19 cellular contexts compared by ENCODE assay signal in the genomic region with DNA sequence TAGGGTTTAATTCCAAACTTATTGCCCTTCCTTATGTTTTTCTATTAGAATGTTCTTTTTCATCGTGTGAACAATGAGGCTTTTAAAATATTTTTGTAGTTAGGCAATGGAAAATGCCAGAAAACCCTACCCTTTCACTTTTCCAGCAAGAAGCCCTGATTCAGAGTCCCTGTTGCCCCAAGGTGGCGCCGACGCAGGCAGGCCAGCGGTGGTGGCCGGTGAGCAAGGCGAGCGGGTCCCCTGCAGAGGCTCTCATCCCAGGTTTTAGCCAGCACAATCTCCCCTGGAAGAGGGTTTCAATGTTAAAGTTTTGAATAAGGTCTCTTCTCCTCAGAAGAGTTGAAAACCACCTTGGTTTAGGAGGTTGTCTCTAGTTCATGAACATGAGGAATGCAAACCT. TPM values are rescaled to one million over a fixed set of nuclear protein-coding genes. Genes with fewer than 3 reads are reported as not detected.
DNase-seq lines count a peak whose midpoint lies in the region; ATAC-seq, FAIRE-seq and TF ChIP-seq lines count a peak whose summit lies in the region.
"Had no signal": no experiment of that assay in that cellular context is flagged by ENCODE, and none has a peak within 500 bp of the region (broad histone marks: within the 10 kb centered on the region; RNA-seq: fewer than 3 reads in every experiment).

No MANE protein-coding gene starts in this region.

- no peaks in the 10 kb centered on the region for H3F3A ChIP-seq in neural progenitor cell (ENCODE audit: low read depth)

- H3K23me2 ChIP-seq in H1 (ENCODE audit: low read depth, low read length): no peaks in the 10 kb centered on the region; the same call in 1 of the 2 replicates

- no peak for TF ChIP-seq EP300 in H1 (IDR thresholded peaks at IDR 0.05; ENCODE audit: borderline replicate concordance in 1 of 2, low read depth in 2 of 2, low read length in 2 of 2)

- no peak overlapping the region for H3K14ac ChIP-seq in H1 (ENCODE audit: insufficient read length)

- H3K4me3 Mint-ChIP-seq in CD8-positive, alpha-beta T cell: no peak overlapping the region
- H3K4me3 Mint-ChIP-seq in neural progenitor cell: no peak overlapping the region
- H3K4me3 Mint-ChIP-seq: CD4-positive, alpha-beta memory T cell had no signal

- no peak overlapping the region for H2BK12ac ChIP-seq in H1 (ENCODE audit: low read depth, low read length)

- H3K79me1 ChIP-seq in H1 (ENCODE audit: low read depth, low read length): no peaks in the 10 kb centered on the region

- H3K36me3 ChIP-seq in CD8-positive, alpha-beta T cell (ENCODE audit: insufficient read depth, low read length): no peaks in the 10 kb centered on the region
- no peaks in the 10 kb centered on the region for H3K36me3 ChIP-seq in Karpas-422 (ENCODE audit: insufficient read depth, low read length)
- no peaks in the 10 kb centered on the region for H3K36me3 ChIP-seq in H1 (ENCODE audit: control insufficient read depth in 2 of 4, insufficient read depth in 4 of 4, low read length in 3 of 4)
- H3K36me3 ChIP-seq in neural progenitor cell: no peaks in the 10 kb centered on the region

- no peak overlapping the region for H3K4me3 ChIP-seq in CD8-positive, alpha-beta T cell (ENCODE audit: low read depth, low read length)
- H3K4me3 ChIP-seq in Karpas-422 (ENCODE audit: low read length): peak overlapping the region; percentile 15
- no peak overlapping the region for H3K4me3 ChIP-seq in H1 (ENCODE audit: extremely low read depth in 1 of 4, insufficient read depth in 2 of 4, low read depth in 3 of 4, low read length in 4 of 4)
- H3K4me3 ChIP-seq in neural progenitor cell: no peak overlapping the region

- no peak overlapping the region for H2BK20ac ChIP-seq in H1 (ENCODE audit: low read length)

- H2AFZ ChIP-seq in Karpas-422 (ENCODE audit: low read length) (no peak overlapping the region), H1 (ENCODE audit: low read length) (no peak overlapping the region), neural progenitor cell (replicated peaks) (no peak overlapping the region)

- peaks cover 6% of the 10 kb centered on the region for H3K4me1 ChIP-seq in CD8-positive, alpha-beta T cell (ENCODE audit: insufficient read depth, low read length)
- H3K4me1 ChIP-seq in Karpas-422 (ENCODE audit: low read length): peaks cover 82% of the 10 kb centered on the region
- peaks cover 0 to 6% (median 2%) of the 10 kb centered on the region in 4 experiments; a peak in 4 of 7 replicates for H3K4me1 ChIP-seq in H1 (replicated peaks in 1 of 4; ENCODE audit: control insufficient read depth in 3 of 4, insufficient read depth in 4 of 4, low read length in 3 of 4)
- H3K4me1 ChIP-seq in neural progenitor cell: no peaks in the 10 kb centered on the region

- H3K18ac ChIP-seq in H1 (ENCODE audit: extremely low read depth, low read length): no peak overlapping the region

- H3K4me1 Mint-ChIP-seq in CD8-positive, alpha-beta T cell (ENCODE audit: low read depth): peaks cover 12% of the 10 kb centered on the region
- peaks cover 22% of the 10 kb centered on the region for H3K4me1 Mint-ChIP-seq in neural progenitor cell

- H4K20me1 ChIP-seq in Karpas-422 (ENCODE audit: insufficient read depth, low read depth, low read length) (no peaks in the 10 kb centered on the region), H1 (replicated peaks in 1 of 2; ENCODE audit: control insufficient read depth in 1 of 2, insufficient read depth in 2 of 2, low read length in 2 of 2) (no peaks in the 10 kb centered on the region), neural progenitor cell (ENCODE audit: low read depth) (no peaks in the 10 kb centered on the region)

- H3K56ac ChIP-seq in H1 (replicated peaks; ENCODE audit: insufficient read length, low read depth, low read length): no peak overlapping the region

- intact Hi-C loops in CD8-positive, alpha-beta T cell (cut with DNase I, micrococcal nuclease): loop anchor here in 1 of 2 experiments (10.0 kb wide), 1 partner anchor 708 kb away; the partner anchor contains the start of gene FAM151B

- FAIRE-seq in H1 (lab: Jason Lieb, UNC): no peak
- FAIRE-seq: H54 had no signal

- no peak for DNase-seq in CD8-positive, alpha-beta T cell
- DNase-seq in Karpas-422 (no peak), H1 (ENCODE audit: low read depth in 1 of 2, low spot score in 2 of 2) (peak in 1 of 2 experiments; percentile 59), neural progenitor cell (ENCODE audit: low spot score) (peak; percentile 26), amniotic stem cell (lab: John Stamatoyannopoulos, UW) (no peak), pons (ENCODE audit: low spot score) (no peak)
- DNase-seq: ACHN; CD4-positive, alpha-beta memory T cell; IMR-90; NCI-H146; NCI-H2081 treated with DMSO at 0.1 percent for 48 hours; NCI-H2227 treated with DMSO at 0.1 percent for 48 hours; NCI-H526; OCI-M1 had no signal

- H3K27ac ChIP-seq in CD8-positive, alpha-beta T cell (ENCODE audit: low read depth, low read length): no peak overlapping the region
- H3K27ac ChIP-seq in Karpas-422 (ENCODE audit: low read length): peak overlapping the region; percentile 85
- H3K27ac ChIP-seq in H1 (ENCODE audit: low read depth, low read length): no peak overlapping the region
- no peak overlapping the region for H3K27ac ChIP-seq in neural progenitor cell

- no peak overlapping the region for H2BK5ac ChIP-seq in H1 (ENCODE audit: low read depth, low read length)

- no peak for ATAC-seq in CD8-positive, alpha-beta T cell
- no peak for ATAC-seq in GM18867 (IDR thresholded peaks at IDR 0.05; ENCODE audit: unreplicated experiment)

- H3K23ac ChIP-seq in H1 (ENCODE audit: insufficient read length): no peak overlapping the region

- H3K27ac Mint-ChIP-seq in CD8-positive, alpha-beta T cell: peak overlapping the region; percentile 46
- no peak overlapping the region for H3K27ac Mint-ChIP-seq in neural progenitor cell

- H3K9me3 ChIP-seq in CD8-positive, alpha-beta T cell (ENCODE audit: low read length): no peaks in the 10 kb centered on the region
- H3K9me3 ChIP-seq in Karpas-422 (ENCODE audit: low read length): no peaks in the 10 kb centered on the region
- no peaks in the 10 kb centered on the region for H3K9me3 ChIP-seq in H1 (ENCODE audit: insufficient read depth in 2 of 2, low read depth in 1 of 2, low read length in 1 of 2)
- H3K9me3 ChIP-seq in neural progenitor cell (ENCODE audit: low read depth): no peaks in the 10 kb centered on the region

- no peak overlapping the region for H2BK15ac ChIP-seq in H1 (ENCODE audit: low read length)

- H3K79me2 ChIP-seq in Karpas-422 (ENCODE audit: low read length): no peaks in the 10 kb centered on the region
- H3K79me2 ChIP-seq in H1 (ENCODE audit: control insufficient read depth in 1 of 2, insufficient read depth in 2 of 2, low read length in 2 of 2): no peaks in the 10 kb centered on the region
- H3K79me2 ChIP-seq in neural progenitor cell (ENCODE audit: low read depth): no peaks in the 10 kb centered on the region

- CTCF ChIA-PET in CD8-positive, alpha-beta T cell (lab: Charles Lee): interaction anchor here (0.8 to 3.7 kb wide), 2 partner anchors 10 to 72 kb away, joined by 3 to 15 read pairs; no protein-coding TSS in a partner anchor
- CTCF ChIA-PET in H1 (lab: Charles Lee; ENCODE audit: partially characterized antibody): interaction anchor here (0.6 to 6.2 kb wide), 13 partner anchors 8 to 742 kb away, joined by 3 to 64 read pairs (median 4); no protein-coding TSS in a partner anchor

- TF ChIP-seq RAD21 in H1 (IDR thresholded peaks at IDR 0.05 in 1 of 2, conservative IDR thresholded peaks at IDR 0.05 in 1 of 2; ENCODE audit: low read depth in 2 of 2, low read length in 2 of 2): peak; percentile 14 to 32; a peak in 2 of 4 replicates

- no peak for TF ChIP-seq POLR2A in H1 (IDR thresholded peaks at IDR 0.05; ENCODE audit: control extremely low read depth in 1 of 2, low read depth in 2 of 2, low read length in 2 of 2)

- H4K5ac ChIP-seq in H1 (ENCODE audit: insufficient read length, low read depth, low read length): no peak overlapping the region

- H4K91ac ChIP-seq in H1 (replicated peaks; ENCODE audit: insufficient read length, low read length): no peak overlapping the region

- H2AK5ac ChIP-seq in H1 (ENCODE audit: low read depth, low read length): no peak overlapping the region

- peak overlapping the region; percentile 50 for H3K9ac ChIP-seq in Karpas-422 (ENCODE audit: low read length)
- H3K9ac ChIP-seq in H1 (replicated peaks in 1 of 4; ENCODE audit: extremely low read depth in 1 of 4, low read depth in 3 of 4, low read length in 3 of 4): no peak overlapping the region
- H3K9ac ChIP-seq in neural progenitor cell: no peak overlapping the region

- H4K8ac ChIP-seq in H1 (ENCODE audit: extremely low read depth, insufficient read depth, low read length): no peak overlapping the region

- peaks cover 38% of the 10 kb centered on the region for H3K36me3 Mint-ChIP-seq in CD8-positive, alpha-beta T cell
- no peaks in the 10 kb centered on the region for H3K36me3 Mint-ChIP-seq in neural progenitor cell

- H3K4ac ChIP-seq in H1 (replicated peaks; ENCODE audit: insufficient read length, low read depth, low read length): no peak overlapping the region

- H3K9me3 Mint-ChIP-seq in CD8-positive, alpha-beta T cell: no peaks in the 10 kb centered on the region
- peaks cover 1% of the 10 kb centered on the region for H3K9me3 Mint-ChIP-seq in neural progenitor cell
- H3K9me3 Mint-ChIP-seq: CD4-positive, alpha-beta memory T cell had no signal

- no peak overlapping the region for H2BK120ac ChIP-seq in H1 (replicated peaks; ENCODE audit: low read depth, low read length)

- H3K4me2 ChIP-seq in Karpas-422 (ENCODE audit: low read depth, low read length, poor library complexity, severe bottlenecking) (peak overlapping the region; percentile 56), H1 (ENCODE audit: insufficient read depth in 1 of 2, low read depth in 2 of 2, low read length in 2 of 2) (no peak overlapping the region), neural progenitor cell (no peak overlapping the region)

- no peaks in the 10 kb centered on the region for H3K27me3 ChIP-seq in CD8-positive, alpha-beta T cell (ENCODE audit: insufficient read depth, low read length)
- H3K27me3 ChIP-seq in Karpas-422 (ENCODE audit: low read length): no peaks in the 10 kb centered on the region
- H3K27me3 ChIP-seq in H1 (replicated peaks in 1 of 4; ENCODE audit: control insufficient read depth in 3 of 4, extremely low read depth in 1 of 4, insufficient read depth in 3 of 4, low read length in 3 of 4): no peaks in the 10 kb centered on the region; a peak in 1 of 7 replicates
- H3K27me3 ChIP-seq in neural progenitor cell: peaks cover 8% of the 10 kb centered on the region

- no peaks in the 10 kb centered on the region for H3K9me2 ChIP-seq in Karpas-422 (replicated peaks; ENCODE audit: insufficient read depth, low read length)

- 63% methylated on average over 8 of the region's 8 CpGs; no CpG with 5 or more reads in 1 of the 2 experiments for WGBS in H1 (ENCODE audit: extremely low coverage in 1 of 2, insufficient coverage in 1 of 2, insufficient read length in 1 of 2, insufficient replicate concordance in 2 of 2, low coverage in 1 of 2, low lambda C conversion rate in 2 of 2, missing lambda C conversion rate in 1 of 2), 2 experiments

- no peak for TF ChIP-seq CTCF in CD8-positive, alpha-beta T cell (IDR thresholded peaks at IDR 0.05)
- TF ChIP-seq CTCF in H1 (IDR thresholded peaks at IDR 0.05; ENCODE audit: control extremely low read depth in 1 of 3, insufficient read depth in 1 of 3, low read depth in 1 of 3, low read length in 3 of 3) (peak; percentile 40 to 53 (median 46); a peak in 3 of 4 replicates), neural progenitor cell (IDR thresholded peaks at IDR 0.05) (peak; percentile 32)

- POLR2A ChIA-PET in CD8-positive, alpha-beta T cell (lab: Charles Lee): no interaction called here
- POLR2A ChIA-PET in H1 (lab: Charles Lee; ENCODE audit: partially characterized antibody): interaction anchor here (0.6 to 1.0 kb wide), 2 partner anchors 40 to 95 kb away, joined by 3 to 4 read pairs; no protein-coding TSS in a partner anchor

- no peaks in the 10 kb centered on the region for H3K27me3 Mint-ChIP-seq in CD8-positive, alpha-beta T cell (ENCODE audit: low read depth)
- H3K27me3 Mint-ChIP-seq in neural progenitor cell (ENCODE audit: insufficient read depth, low read depth): peaks cover 9% of the 10 kb centered on the region
- H3K27me3 Mint-ChIP-seq: CD4-positive, alpha-beta memory T cell had no signal

RNA-seq across cellular contexts. Expression of gene CKMT2, which starts 40.8 kb away (rescaled TPM):
- not detected for total RNA-seq in CD8-positive, alpha-beta T cell
- total RNA-seq in Karpas-422 (2014; rRNA removed; shearing (Covaris generic); ENCODE audit: low replicate concordance): not detected in 2 replicates
- 1.2 and 2.4 TPM in 2 replicates for total RNA-seq in H1 (2021; fragmentation: NEBNext Ultra II Directional; extraction: Animal tissue kit (Norgen Biotek cat#: 25700))
- 5.0 and 7.5 TPM in 2 replicates for polyA plus RNA-seq in H1 (2011; rRNA removed)
- 5.8 TPM for polyA plus RNA-seq in H1 (2011; cell fraction: cytosol; rRNA removed)
- polyA plus RNA-seq in H1 (2011; cell fraction: nucleus; rRNA removed): 16.3 TPM
- polyA plus RNA-seq in H1 (2012, experiment 1 of 2): 2.2 to 3.4 TPM (median 2.7 TPM) in 4 replicates
- polyA plus RNA-seq in H1 (2012, experiment 2 of 2): 3.0 TPM
- 1.6 TPM for polyA plus RNA-seq in H1 (2013, experiment 1 of 2)
- polyA plus RNA-seq in H1 (2013, experiment 2 of 2): 1.8 TPM
- 7.8 and 10.5 TPM in 2 replicates for polyA minus RNA-seq in H1 (2011; rRNA and poly(A)+ RNA removed)
- polyA minus RNA-seq in H1 (2011; cell fraction: cytosol; rRNA and poly(A)+ RNA removed): 2.3 TPM
- polyA minus RNA-seq in H1 (2011; cell fraction: nucleus; rRNA and poly(A)+ RNA removed): 7.8 TPM
- total RNA-seq in neural progenitor cell (ENCODE audit: low replicate concordance): not detected in 2 replicates
- total RNA-seq: CD4-positive, alpha-beta memory T cell; Daoy; LHCN-M2; SK-MEL-5 had no signal
- polyA plus RNA-seq: CD4-positive, alpha-beta memory T cell had no signal
